27 cellular contexts compared by ENCODE assay signal in the genomic region with DNA sequence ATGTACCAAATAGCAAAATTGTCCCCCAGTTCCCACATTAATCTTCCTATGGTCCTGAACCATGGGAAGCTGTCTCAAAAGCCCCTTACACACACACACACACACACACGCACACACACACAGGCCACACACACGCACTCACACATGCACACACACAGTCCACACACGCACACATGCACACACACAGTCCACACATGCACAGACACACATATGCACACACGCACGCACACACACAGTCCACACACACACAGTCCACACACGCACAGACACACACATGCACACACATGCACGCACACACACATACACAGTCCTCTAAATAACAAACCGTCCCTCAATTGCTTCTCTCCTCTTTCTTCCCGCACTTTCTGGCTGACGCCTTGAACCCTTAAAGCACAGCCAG.
DNase-seq lines count a peak whose midpoint lies in the region; ATAC-seq, FAIRE-seq and TF ChIP-seq lines count a peak whose summit lies in the region.
"Had no signal": no experiment of that assay in that cellular context is flagged by ENCODE, and none has a peak within 500 bp of the region (broad histone marks: within the 10 kb centered on the region; RNA-seq: fewer than 3 reads in every experiment).

No MANE protein-coding gene starts in this region.

- H3K27me3 ChIP-seq in HepG2 (ENCODE audit: control insufficient read depth in 1 of 2, insufficient read depth in 2 of 2, low read length in 2 of 2) (peaks cover 0 to 3% of the 10 kb centered on the region in 2 experiments; a peak in 2 of 5 replicates), right lobe of liver (no peaks in the 10 kb centered on the region), H1 (replicated peaks in 1 of 4; ENCODE audit: control insufficient read depth in 3 of 4, extremely low read depth in 1 of 4, insufficient read depth in 3 of 4, low read length in 3 of 4) (no peaks in the 10 kb centered on the region; a peak in 1 of 7 replicates), spleen (replicated peaks in 1 of 7) (no peaks in the 10 kb centered on the region), Caco-2 (replicated peaks; ENCODE audit: control insufficient read depth, insufficient read depth, low read length) (no peaks in the 10 kb centered on the region)
- H3K27me3 ChIP-seq: BE2C; BLaER1 treated with 17β-estradiol and CSF1 and Interleukin-3, amounts not matched to agents 10 nM and 100 nM had no signal

- H2BK12ac ChIP-seq in H1 (ENCODE audit: low read depth, low read length), result peak overlapping the region; percentile 99; the same call in 1 of the 2 replicates

- H4K91ac ChIP-seq in H1 (replicated peaks; ENCODE audit: insufficient read length, low read length), result peak overlapping the region; percentile 99

- TF ChIP-seq EP300 in HepG2 (IDR thresholded peaks at IDR 0.05; ENCODE audit: low read depth in 2 of 2, low read length in 2 of 2) (no peak), HepG2 (CRISPR knock-in tag; IDR thresholded peaks at IDR 0.05; ENCODE audit: borderline replicate concordance) (no peak), H1 (IDR thresholded peaks at IDR 0.05; ENCODE audit: borderline replicate concordance in 1 of 2, low read depth in 2 of 2, low read length in 2 of 2) (no peak)

- H3K4me3 Mint-ChIP-seq in Caco-2 (ENCODE audit: unreplicated experiment), result no peak overlapping the region
- H3K4me3 Mint-ChIP-seq: CD14-positive monocyte; CD4-positive, alpha-beta T cell; CD8-positive, alpha-beta memory T cell; HFFc6 had no signal

- peak overlapping the region; percentile 89 for H2AK5ac ChIP-seq in H1 (ENCODE audit: low read depth, low read length)

- H4K8ac ChIP-seq in H1 (ENCODE audit: extremely low read depth, insufficient read depth, low read length), result no peak overlapping the region; the same call in 1 of the 2 replicates

- BruUV-seq in HepG2 (replicated peaks; lab: Mats Ljungman, UMichigan), result no TSS peak
- no TSS peak for BruUV-seq in Caco-2 (replicated peaks; lab: Mats Ljungman, UMichigan)

- H3K4me3 ChIP-seq in HepG2 (replicated peaks in 1 of 3; ENCODE audit: insufficient read depth in 1 of 3, low read depth in 2 of 3, low read length in 3 of 3), result no peak overlapping the region
- no peak overlapping the region for H3K4me3 ChIP-seq in right lobe of liver
- H3K4me3 ChIP-seq in H1 (ENCODE audit: extremely low read depth in 1 of 4, insufficient read depth in 2 of 4, low read depth in 3 of 4, low read length in 4 of 4), result no peak overlapping the region
- H3K4me3 ChIP-seq in spleen, result no peak overlapping the region
- H3K4me3 ChIP-seq in Caco-2 (ENCODE audit: low read depth, low read length), result no peak overlapping the region
- H3K4me3 ChIP-seq: BLaER1 treated with 17β-estradiol and CSF1 and Interleukin-3, amounts not matched to agents 10 nM and 100 nM; GM12878 had no signal

- H3K23ac ChIP-seq in H1 (ENCODE audit: insufficient read length), result no peak overlapping the region

- H4K5ac ChIP-seq in H1 (ENCODE audit: insufficient read length, low read depth, low read length), result peak overlapping the region; percentile 38

- no peaks in the 10 kb centered on the region for H3K79me1 ChIP-seq in H1 (ENCODE audit: low read depth, low read length)

- H3K4me1 Mint-ChIP-seq in Caco-2 (ENCODE audit: low read depth, unreplicated experiment), result no peaks in the 10 kb centered on the region
- H3K4me1 Mint-ChIP-seq: CD14-positive monocyte; CD8-positive, alpha-beta memory T cell had no signal

- in situ Hi-C loops in HepG2 (cut with HindIII; ENCODE audit: extremely low pct_ligation_motif_present, low pct_unique_long_range_greater_than_20kb), result no loop called here

- H3K4me2 ChIP-seq in HepG2 (ENCODE audit: low read depth, low read length), result no peak overlapping the region
- H3K4me2 ChIP-seq in H1 (ENCODE audit: insufficient read depth in 1 of 2, low read depth in 2 of 2, low read length in 2 of 2), result no peak overlapping the region
- H3K4me2 ChIP-seq: BLaER1 treated with 17β-estradiol and CSF1 and Interleukin-3, amounts not matched to agents 10 nM and 100 nM had no signal

- DNase-seq in HepG2 (ENCODE audit: low spot score) (no peak), right lobe of liver (no peak), HTR-8/SVneo (ENCODE audit: insufficient read length, low spot score) (no peak), H1 (ENCODE audit: low read depth in 1 of 2, low spot score in 2 of 2) (no peak), spleen (peak; percentile 31), Caco-2 (no peak)
- DNase-seq: AML-193; BE2C; Calu3; CD4-positive, alpha-beta T cell; CD8-positive, alpha-beta memory T cell; DMS153; DMS79; EL; GDM1; GOT3; H7; HFFc6 had no signal

- H2BK5ac ChIP-seq in H1 (ENCODE audit: low read depth, low read length), result peak overlapping the region; percentile 57; the same call in 1 of the 2 replicates

- peak overlapping the region; percentile 76 for H2BK120ac ChIP-seq in H1 (replicated peaks; ENCODE audit: low read depth, low read length)

- 22% methylated on average over 10 of the region's 10 CpGs for WGBS in HepG2 (ENCODE audit: low lambda C conversion rate)
- 57% methylated on average over 8 of the region's 10 CpGs for WGBS in right lobe of liver (ENCODE audit: insufficient coverage, low coverage, low lambda C conversion rate, missing lambda C conversion rate)
- WGBS in H1 (ENCODE audit: extremely low coverage in 1 of 2, insufficient coverage in 1 of 2, insufficient read length in 1 of 2, insufficient replicate concordance in 2 of 2, low coverage in 1 of 2, low lambda C conversion rate in 2 of 2, missing lambda C conversion rate in 1 of 2), 2 experiments, result 87% methylated on average over 10 of the region's 10 CpGs; no CpG with 5 or more reads in 1 of the 2 experiments
- 84 to 92% (median 89%) methylated on average over 10 of the region's 10 CpGs for WGBS in spleen, 5 donors

- peak overlapping the region; percentile 71; the same call in 1 of the 2 replicates for H3K18ac ChIP-seq in H1 (ENCODE audit: extremely low read depth, low read length)

- H3K27me3 Mint-ChIP-seq in Caco-2 (ENCODE audit: insufficient read depth, unreplicated experiment), result no peaks in the 10 kb centered on the region
- H3K27me3 Mint-ChIP-seq: CD4-positive, alpha-beta T cell; CD8-positive, alpha-beta memory T cell had no signal

- CTCF ChIA-PET in HepG2 (lab: Yijun Ruan, JAX; ENCODE audit: low intra/inter-chr PET ratio, low total read pairs) (no interaction called here), H1 (lab: Charles Lee; ENCODE audit: partially characterized antibody) (no interaction called here), Caco-2 (lab: Charles Lee) (no interaction called here)

- H3K14ac ChIP-seq in H1 (ENCODE audit: insufficient read length), result peak overlapping the region; percentile 52

- intact Hi-C loops in HepG2 (cut with micrococcal nuclease; ENCODE audit: unreplicated experiment) (no loop called here), right lobe of liver (cut with DNase I) (no loop called here), spleen (cut with DNase I; ENCODE audit: low total_unique reads) (no loop called here), Caco-2 (cut with micrococcal nuclease; ENCODE audit: unreplicated experiment) (no loop called here)

- H3K27ac ChIP-seq in HepG2 (ENCODE audit: extremely low read length, insufficient read depth, low read length), result no peak overlapping the region
- H3K27ac ChIP-seq in right lobe of liver, result no peak overlapping the region
- H3K27ac ChIP-seq in H1 (ENCODE audit: low read depth, low read length), result no peak overlapping the region
- no peak overlapping the region for H3K27ac ChIP-seq in spleen
- H3K27ac ChIP-seq: 22Rv1; BLaER1 treated with 17β-estradiol and CSF1 and Interleukin-3, amounts not matched to agents 10 nM and 100 nM had no signal

- H3K36me3 ChIP-seq in HepG2 (replicated peaks in 1 of 2; ENCODE audit: control insufficient read depth in 1 of 2, insufficient read depth in 2 of 2, low read length in 2 of 2) (no peaks in the 10 kb centered on the region), right lobe of liver (no peaks in the 10 kb centered on the region), H1 (ENCODE audit: control insufficient read depth in 2 of 4, insufficient read depth in 4 of 4, low read length in 3 of 4) (0 out of 8 replicates have a peak, but pooled peaks cover 0 to 2% (median 0%) of the 10 kb centered on the region in 4 experiments), spleen (no peaks in the 10 kb centered on the region), Caco-2 (ENCODE audit: control insufficient read depth, insufficient read depth, low read length) (no peaks in the 10 kb centered on the region)
- H3K36me3 ChIP-seq: BE2C; BLaER1 treated with 17β-estradiol and CSF1 and Interleukin-3, amounts not matched to agents 10 nM and 100 nM had no signal

- no peak for FAIRE-seq in HepG2 (lab: Jason Lieb, UNC)
- FAIRE-seq in HTR-8/SVneo (lab: Jason Lieb, UNC), result peak; percentile 36
- no peak for FAIRE-seq in H1 (lab: Jason Lieb, UNC)
- FAIRE-seq: A204.1, GM12878, GM19239 had no signal

- no peaks in the 10 kb centered on the region for H3K79me2 ChIP-seq in HepG2 (ENCODE audit: insufficient read depth, low read length)
- no peaks in the 10 kb centered on the region for H3K79me2 ChIP-seq in H1 (ENCODE audit: control insufficient read depth in 1 of 2, insufficient read depth in 2 of 2, low read length in 2 of 2)

- ATAC-seq in HepG2 (no peak), right lobe of liver (no peak), GM21619 (IDR thresholded peaks at IDR 0.05; ENCODE audit: unreplicated experiment) (no peak), GM21717 (IDR thresholded peaks at IDR 0.05; ENCODE audit: unreplicated experiment) (no peak)
- ATAC-seq: GM12878, HCT116 had no signal

- peak overlapping the region; percentile 67; the same call in 1 of the 2 replicates for H2BK15ac ChIP-seq in H1 (ENCODE audit: low read length)

- TF ChIP-seq POLR2A in HepG2 (IDR thresholded peaks at IDR 0.05; ENCODE audit: insufficient read depth in 1 of 2, low read depth in 2 of 2, low read length in 2 of 2), result no peak
- TF ChIP-seq POLR2A in right lobe of liver (IDR thresholded peaks at IDR 0.05), result no peak
- no peak for TF ChIP-seq POLR2A in H1 (IDR thresholded peaks at IDR 0.05; ENCODE audit: control extremely low read depth in 1 of 2, low read depth in 2 of 2, low read length in 2 of 2)
- no peak for TF ChIP-seq POLR2A in spleen (IDR thresholded peaks at IDR 0.05)

- no peak for TF ChIP-seq RAD21 in HepG2 (CRISPR knock-in tag; IDR thresholded peaks at IDR 0.05)
- no peak for TF ChIP-seq RAD21 in H1 (IDR thresholded peaks at IDR 0.05 in 1 of 2, conservative IDR thresholded peaks at IDR 0.05 in 1 of 2; ENCODE audit: low read depth in 2 of 2, low read length in 2 of 2)

- peak overlapping the region; percentile 97 for H3K4ac ChIP-seq in H1 (replicated peaks; ENCODE audit: insufficient read length, low read depth, low read length)

- H3K23me2 ChIP-seq in H1 (ENCODE audit: low read depth, low read length), result peaks cover 5% of the 10 kb centered on the region; the same call in 1 of the 2 replicates

- H3K56ac ChIP-seq in H1 (replicated peaks; ENCODE audit: insufficient read length, low read depth, low read length), result peak overlapping the region; percentile 66

- TF ChIP-seq CTCF in HepG2 (CRISPR knock-in tag; IDR thresholded peaks at IDR 0.05) (no peak), right lobe of liver (IDR thresholded peaks at IDR 0.05) (no peak), H1 (IDR thresholded peaks at IDR 0.05; ENCODE audit: control extremely low read depth in 1 of 3, insufficient read depth in 1 of 3, low read depth in 1 of 3, low read length in 3 of 3) (no peak), spleen (IDR thresholded peaks at IDR 0.05 in 8 of 11, conservative IDR thresholded peaks at IDR 0.05 in 3 of 11) (no peak), Caco-2 (IDR thresholded peaks at IDR 0.05; ENCODE audit: insufficient read depth in 1 of 2, low read depth in 1 of 2, low read length in 1 of 2, severe bottlenecking in 1 of 2, unreplicated experiment in 1 of 2) (no peak)

- H3K9ac ChIP-seq in HepG2 (ENCODE audit: insufficient read depth, low read depth, low read length) (no peak overlapping the region), H1 (replicated peaks in 1 of 4; ENCODE audit: extremely low read depth in 1 of 4, low read depth in 3 of 4, low read length in 3 of 4) (no peak overlapping the region)
- H3K9ac ChIP-seq: BLaER1 treated with 17β-estradiol and CSF1 and Interleukin-3, amounts not matched to agents 10 nM and 100 nM had no signal

- POLR2A ChIA-PET in HepG2 (lab: Yijun Ruan, JAX) (no interaction called here), H1 (lab: Charles Lee; ENCODE audit: partially characterized antibody) (no interaction called here), Caco-2 (lab: Charles Lee) (no interaction called here)

- peaks cover 28% of the 10 kb centered on the region for H3K9me3 Mint-ChIP-seq in Caco-2 (ENCODE audit: unreplicated experiment)

- H4K20me1 ChIP-seq in HepG2 (ENCODE audit: insufficient read depth, low read length), result no peaks in the 10 kb centered on the region
- peaks cover 0 to 2% of the 10 kb centered on the region in 2 experiments for H4K20me1 ChIP-seq in H1 (replicated peaks in 1 of 2; ENCODE audit: control insufficient read depth in 1 of 2, insufficient read depth in 2 of 2, low read length in 2 of 2)
- H4K20me1 ChIP-seq: BLaER1 treated with 17β-estradiol and CSF1 and Interleukin-3, amounts not matched to agents 10 nM and 100 nM had no signal

- H3K9me3 ChIP-seq in HepG2 (ENCODE audit: low read length) (no peaks in the 10 kb centered on the region), right lobe of liver (no peaks in the 10 kb centered on the region), H1 (ENCODE audit: insufficient read depth in 2 of 2, low read depth in 1 of 2, low read length in 1 of 2) (peaks cover 17% of the 10 kb centered on the region in 2 experiments), spleen (peaks cover 0 to 7% (median 0%) of the 10 kb centered on the region in 8 donors), Caco-2 (no peaks in the 10 kb centered on the region)
- H3K9me3 ChIP-seq: BE2C had no signal

- H2AFZ ChIP-seq in HepG2 (ENCODE audit: low read length), result no peak overlapping the region
- no peak overlapping the region for H2AFZ ChIP-seq in H1 (ENCODE audit: low read length)

- H3K4me1 ChIP-seq in HepG2 (ENCODE audit: insufficient read depth, low read length) (no peaks in the 10 kb centered on the region), right lobe of liver (no peaks in the 10 kb centered on the region), H1 (replicated peaks in 1 of 4; ENCODE audit: control insufficient read depth in 3 of 4, insufficient read depth in 4 of 4, low read length in 3 of 4) (peaks cover 11 to 19% (median 15%) of the 10 kb centered on the region in 4 experiments), spleen (no peaks in the 10 kb centered on the region), Caco-2 (no peaks in the 10 kb centered on the region)
- H3K4me1 ChIP-seq: BE2C had no signal

- peak overlapping the region; percentile 44 for H2BK20ac ChIP-seq in H1 (ENCODE audit: low read length)

- H3K27ac Mint-ChIP-seq in Caco-2 (ENCODE audit: unreplicated experiment), result no peak overlapping the region
- H3K27ac Mint-ChIP-seq: CD14-positive monocyte; CD4-positive, alpha-beta T cell; HFFc6 had no signal

- H3K36me3 Mint-ChIP-seq in Caco-2 (ENCODE audit: insufficient read depth, unreplicated experiment), result no peaks in the 10 kb centered on the region
- H3K36me3 Mint-ChIP-seq: CD14-positive monocyte; CD8-positive, alpha-beta memory T cell had no signal
